In genomic region chr2:184564092-184564491, GRCh38 we compare ENCODE assay signal across 21 cellular contexts. TPM values are rescaled to one million over a fixed set of nuclear protein-coding genes. Genes with fewer than 3 reads are reported as not detected.
DNase-seq lines count a peak whose midpoint lies in the region; ATAC-seq, FAIRE-seq and TF ChIP-seq lines count a peak whose summit lies in the region.
"Had no signal": no experiment of that assay in that cellular context is flagged by ENCODE, and none has a peak within 500 bp of the region (broad histone marks: within the 10 kb centered on the region; RNA-seq: fewer than 3 reads in every experiment).

No MANE protein-coding gene starts in this region.

- intact Hi-C loops in HCT116 (cut with micrococcal nuclease): no loop called here

- no peak overlapping the region for H3K4me2 ChIP-seq in HCT116 (ENCODE audit: low read length)
- H3K4me2 ChIP-seq: GM23338 had no signal

- no TSS peak for BruUV-seq in HCT116 (replicated peaks; lab: Mats Ljungman, UMichigan)

- no peak overlapping the region for H3K4me3 ChIP-seq in HCT116 (replicated peaks in 1 of 2; ENCODE audit: low read depth in 1 of 2, low read length in 2 of 2)
- H3K4me3 ChIP-seq: GM23338 had no signal

- FAIRE-seq in H54 (lab: Jason Lieb, UNC): peak; percentile 23
- FAIRE-seq: GM12892, GM18507, HepG2 had no signal

- no peaks in the 10 kb centered on the region for H3K36me3 ChIP-seq in HCT116 (ENCODE audit: control insufficient read depth in 1 of 2, insufficient read depth in 2 of 2, low read length in 2 of 2)

- RAD21 ChIA-PET in HCT116 (lab: Charles Lee; ENCODE audit: low non-redundant PET in 1 of 2, low total read pairs in 2 of 2, uncharacterized antibody in 2 of 2, unreplicated experiment in 2 of 2): no interaction called here

- CTCF ChIA-PET in HCT116 (lab: Charles Lee): no interaction called here

- no peaks in the 10 kb centered on the region for H3K9me2 ChIP-seq in HCT116 (ENCODE audit: insufficient read depth)

- no peaks in the 10 kb centered on the region for H3K79me2 ChIP-seq in HCT116 (ENCODE audit: insufficient read depth, low read length)

- no peaks in the 10 kb centered on the region for H3K27me3 ChIP-seq in HCT116 (ENCODE audit: insufficient read depth, low read length)

- TF ChIP-seq POLR2A in H54 (IDR thresholded peaks at IDR 0.05; ENCODE audit: low read depth, low read length): no peak
- TF ChIP-seq POLR2A in HCT116 (IDR thresholded peaks at IDR 0.05; ENCODE audit: borderline replicate concordance, extremely low read depth, insufficient read depth, insufficient read length): no peak

- no peak for ATAC-seq in HCT116
- no peak for ATAC-seq in HG03135 (IDR thresholded peaks at IDR 0.05; ENCODE audit: unreplicated experiment)
- ATAC-seq: GM23338, HepG2 had no signal

- TF ChIP-seq CTCF in HCT116 (IDR thresholded peaks at IDR 0.05 in 2 of 3, conservative IDR thresholded peaks at IDR 0.05 in 1 of 3; ENCODE audit: borderline replicate concordance in 1 of 3, insufficient read depth in 1 of 3, low read depth in 2 of 3, low read length in 2 of 3): no peak

- H3K27ac ChIP-seq in HCT116 (ENCODE audit: low read depth, low read length): no peak overlapping the region
- H3K27ac ChIP-seq: C4-2B had no signal

- DNase-seq in H54 (ENCODE audit: insufficient read length, low spot score) (no peak), HCT116 (ENCODE audit: low read depth, low spot score) (no peak), dedifferentiated amniotic fluid mesenchymal stem cell (ENCODE audit: extremely low spot score) (peak; percentile 33), superior temporal gyrus (ENCODE audit: extremely low spot score) (peak; percentile 28), HPDE6-E6E7 (ENCODE audit: extremely low spot score) (no peak)
- DNase-seq in stimulated activated CD4-positive, alpha-beta T cell treated with anti-CD3 and anti-CD28 coated beads, Interleukin-2, amount 100 ng/mL, for 24 hours: no peak
- DNase-seq: ACHN; AML-193; Caco-2; CD4-positive, alpha-beta T cell; DMS153; DMS79; GDM1; H7; KBM-7 had no signal

- peak overlapping the region; percentile 27 for H2AFZ ChIP-seq in HCT116 (ENCODE audit: low read depth, low read length, poor library complexity, severe bottlenecking)
- H2AFZ ChIP-seq: GM23338 had no signal

- no peaks in the 10 kb centered on the region for H3K4me1 ChIP-seq in HCT116 (ENCODE audit: control insufficient read depth in 1 of 2, insufficient read depth in 2 of 2, low read length in 2 of 2)
- H3K4me1 ChIP-seq: Caco-2 had no signal

- no peaks in the 10 kb centered on the region for H4K20me1 ChIP-seq in HCT116 (ENCODE audit: insufficient read depth)

- no peak for TF ChIP-seq RAD21 in HCT116 (IDR thresholded peaks at IDR 0.05; ENCODE audit: low read depth)

- POLR2A ChIA-PET in HCT116 (lab: Charles Lee): no interaction called here

- H3K9me3 ChIP-seq in HCT116 (ENCODE audit: control insufficient read depth in 1 of 2, insufficient read depth in 1 of 2, low read depth in 1 of 2, low read length in 2 of 2): no peaks in the 10 kb centered on the region
- H3K9me3 ChIP-seq: Caco-2 had no signal

- H3K9ac ChIP-seq in HCT116 (ENCODE audit: low read length): no peak overlapping the region

TF ChIP-seq in HCT116, 20 proteins besides CTCF, POLR2A, EP300 and RAD21:
- TF ChIP-seq JUND (IDR thresholded peaks at IDR 0.05) (no peak), EZH2phosphoT487 (IDR thresholded peaks at IDR 0.05; ENCODE audit: borderline replicate concordance) (no peak)

RNA-seq across cellular contexts. Expression of gene ZNF804A, which starts 34.2 kb away (rescaled TPM):
- total RNA-seq in HCT116 (2021; ENCODE audit: unreplicated experiment): 0.61 TPM
- polyA plus RNA-seq in HCT116 (2012): 0.06 and 0.20 TPM in 2 replicates
- total RNA-seq: Caco-2; CD4-positive, alpha-beta T cell; GM23338 had no signal
- polyA plus RNA-seq: GM23338 had no signal

Comparison
In these comparisons a context has a peak if more than half of its experiments do, and no peak if none do; other contexts are left out.
1. DNase-seq: peak in dedifferentiated amniotic fluid mesenchymal stem cell (single experiment) and superior temporal gyrus (single experiment); none in H54 (single experiment), HCT116 (single experiment), stimulated activated CD4-positive, alpha-beta T cell treated with anti-CD3 and anti-CD28 coated beads, Interleukin-2, amount 100 ng/mL, for 24 hours (0 of 2) and HPDE6-E6E7 (single experiment).